ENCODE assay signal across 23 cellular contexts in the genomic region with DNA sequence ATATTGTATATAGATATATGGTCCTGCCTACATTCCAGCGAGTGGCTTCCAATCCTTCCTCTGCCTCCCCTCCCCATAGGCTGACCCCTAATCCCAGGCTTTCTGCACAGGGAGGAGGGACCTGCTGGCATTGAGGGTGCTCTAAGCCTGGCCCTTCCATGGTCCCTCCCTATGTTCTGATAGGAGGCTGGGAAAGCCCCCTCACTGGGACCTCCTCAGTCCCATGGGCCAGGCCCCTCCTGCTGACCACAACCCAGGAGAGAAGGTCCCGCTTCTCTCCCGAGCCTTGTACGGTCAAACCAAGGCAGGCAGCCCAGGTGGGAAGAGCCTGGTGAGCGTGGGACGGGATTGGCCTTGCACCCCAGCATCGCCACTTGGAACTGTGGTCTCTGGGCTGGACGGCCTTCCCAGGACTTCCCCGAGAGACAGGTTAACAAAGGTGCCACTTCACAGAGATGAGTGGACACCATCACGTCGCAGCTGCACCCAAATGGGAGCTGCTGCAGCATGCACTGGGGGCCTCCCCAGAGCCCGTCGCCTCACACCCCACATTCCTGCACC. TPM values are rescaled to one million over a fixed set of nuclear protein-coding genes. Genes with fewer than 3 reads are reported as not detected.
DNase-seq lines count a peak whose midpoint lies in the region; ATAC-seq and TF ChIP-seq lines count a peak whose summit lies in the region.
"Had no signal": no experiment of that assay in that cellular context is flagged by ENCODE, and none has a peak within 500 bp of the region (broad histone marks: within the 10 kb centered on the region; RNA-seq: fewer than 3 reads in every experiment).

No MANE protein-coding gene starts in this region.

- H3F3A ChIP-seq in PC-9 (ENCODE audit: insufficient read depth, low read depth): peaks cover 68% of the 10 kb centered on the region

- no TSS peak for BruUV-seq in PC-9 (replicated peaks; lab: Mats Ljungman, UMichigan)

- H3K4me1 ChIP-seq in HEK293 (ENCODE audit: control insufficient read depth, insufficient read depth, low read length) (peaks cover 3% of the 10 kb centered on the region; the same call in 1 of the 2 replicates), PC-9 (replicated peaks; ENCODE audit: insufficient read depth) (peaks cover 66% of the 10 kb centered on the region), esophagus (ENCODE audit: control insufficient read depth in 2 of 2, insufficient read depth in 2 of 2, low read length in 1 of 2) (peaks cover 15 to 32% of the 10 kb centered on the region in 2 donors)

- no peak overlapping the region for H3K27ac ChIP-seq in HEK293 (ENCODE audit: extremely low read depth, low read depth, low read length)
- H3K27ac ChIP-seq in PC-9: peak overlapping the region; percentile 100
- H3K27ac ChIP-seq in esophagus (ENCODE audit: low read depth in 2 of 2, low read length in 1 of 2): peak overlapping the region; percentile 96 to 97
- H3K27ac ChIP-seq in skin epidermis: peak overlapping the region in 16 of 21 experiments; percentile 4 to 90 (median 72)
- H3K27ac ChIP-seq: BLaER1 treated with 17β-estradiol and CSF1 and Interleukin-3, amounts not matched to agents 10 nM and 100 nM; HL-60; SK-N-MC had no signal

- ATAC-seq in GM21825 (IDR thresholded peaks at IDR 0.05; ENCODE audit: unreplicated experiment): no peak

- CTCF ChIA-PET in HEK293 (lab: Yijun Ruan, JAX): interaction anchor here (0.6 to 7.3 kb wide), 5 partner anchors 14 to 384 kb away, joined by 3 to 80 read pairs (median 5); a partner anchor contains a TSS
- CTCF ChIA-PET in PC-9 (lab: Charles Lee): no interaction called here

- intact Hi-C loops in PC-9 (cut with micrococcal nuclease; ENCODE audit: unreplicated experiment): no loop called here

- WGBS in esophagus, 2 donors: 57 to 62% methylated on average over 13 of the region's 13 CpGs

- peak overlapping the region; percentile 95 for H3K4me2 ChIP-seq in PC-9
- H3K4me2 ChIP-seq: BLaER1 treated with 17β-estradiol and CSF1 and Interleukin-3, amounts not matched to agents 10 nM and 100 nM had no signal

- H3K4me3 ChIP-seq in HEK293 (ENCODE audit: low read depth, low read length): no peak overlapping the region
- peak overlapping the region; percentile 76 for H3K4me3 ChIP-seq in PC-9
- H3K4me3 ChIP-seq in esophagus (ENCODE audit: low read depth in 1 of 2, low read length in 2 of 2): peak overlapping the region; percentile 36 to 51
- peak overlapping the region in 3 of 7 experiments; percentile 5 to 23 (median 13) for H3K4me3 ChIP-seq in skin epidermis
- H3K4me3 ChIP-seq: BLaER1 treated with 17β-estradiol and CSF1 and Interleukin-3, amounts not matched to agents 10 nM and 100 nM; HAP-1; SK-N-MC had no signal

- no peak overlapping the region for H2AFZ ChIP-seq in PC-9

- H3K9me3 ChIP-seq in HEK293 (ENCODE audit: control insufficient read depth, insufficient read depth, low read depth, low read length) (no peaks in the 10 kb centered on the region), PC-9 (ENCODE audit: insufficient read depth, low read depth) (no peaks in the 10 kb centered on the region), esophagus (ENCODE audit: control insufficient read depth in 2 of 2, insufficient read depth in 1 of 2, low read depth in 1 of 2, low read length in 1 of 2) (no peaks in the 10 kb centered on the region)
- H3K9me3 ChIP-seq: BLaER1 treated with 17β-estradiol and CSF1 and Interleukin-3, amounts not matched to agents 10 nM and 100 nM; HAP-1 had no signal

- no peaks in the 10 kb centered on the region for H3K9me2 ChIP-seq in PC-9 (ENCODE audit: insufficient read depth)

- H3K27me3 ChIP-seq in PC-9 (ENCODE audit: insufficient read depth, low read depth): no peaks in the 10 kb centered on the region
- no peaks in the 10 kb centered on the region for H3K27me3 ChIP-seq in esophagus (ENCODE audit: control insufficient read depth in 1 of 2, insufficient read depth in 2 of 2, low read length in 2 of 2)
- H3K27me3 ChIP-seq: BLaER1 treated with 17β-estradiol and CSF1 and Interleukin-3, amounts not matched to agents 10 nM and 100 nM had no signal

- no peaks in the 10 kb centered on the region for H3K36me3 ChIP-seq in HEK293 (ENCODE audit: control insufficient read depth in 2 of 2, insufficient read depth in 1 of 2, low read length in 2 of 2)
- H3K36me3 ChIP-seq in PC-9 (ENCODE audit: low read depth): no peaks in the 10 kb centered on the region; the same call in 1 of the 2 replicates
- H3K36me3 ChIP-seq in esophagus (ENCODE audit: control insufficient read depth in 2 of 2, insufficient read depth in 2 of 2, low read length in 1 of 2): peaks cover 0 to 3% of the 10 kb centered on the region in 2 donors
- H3K36me3 ChIP-seq: BLaER1 treated with 17β-estradiol and CSF1 and Interleukin-3, amounts not matched to agents 10 nM and 100 nM; HAP-1 had no signal

- peak in 1 of 2 experiments; percentile 47 for DNase-seq in PC-9
- DNase-seq in T-helper 1 cell: no peak
- no peak for DNase-seq in anterior cingulate cortex (lab: John Stamatoyannopoulos, UW)
- DNase-seq: AML-193; CD4-positive, alpha-beta T cell; DMS53; GOT3; NCI-H1105 treated with DMSO at 0.1 percent for 48 hours; NCI-H2029; NCI-H446; NCI-H524 treated with DMSO at 0.1 percent for 48 hours; NCI-H774; SHP77 treated with DMSO at 0.1 percent for 48 hours; SW 1271 had no signal

- POLR2A ChIA-PET in HEK293 (lab: Yijun Ruan, JAX) (no interaction called here), PC-9 (lab: Charles Lee; ENCODE audit: unreplicated experiment) (interaction anchor here (0.6 to 1.2 kb wide), 4 partner anchors 19 to 228 kb away, joined by 6 to 10 read pairs (median 7); no protein-coding TSS in a partner anchor)

- TF ChIP-seq CTCF in HEK293 (tag by site-specific recombination; IDR thresholded peaks at IDR 0.05) (no peak), PC-9 (conservative IDR thresholded peaks at IDR 0.05) (no peak)

- no peaks in the 10 kb centered on the region for H4K20me1 ChIP-seq in PC-9 (ENCODE audit: insufficient read depth)
- H4K20me1 ChIP-seq: BLaER1 treated with 17β-estradiol and CSF1 and Interleukin-3, amounts not matched to agents 10 nM and 100 nM had no signal

- peaks cover 27% of the 10 kb centered on the region for H3K79me2 ChIP-seq in PC-9 (ENCODE audit: low read depth)

TF ChIP-seq in HEK293, 187 proteins besides CTCF, POLR2A, EP300 and RAD21:
- TF ChIP-seq ZNF350 (tag by site-specific recombination; IDR thresholded peaks at IDR 0.05) (no peak), ZBTB48 (tag by site-specific recombination; IDR thresholded peaks at IDR 0.05) (no peak), ZNF571 (tag by site-specific recombination; IDR thresholded peaks at IDR 0.05) (no peak), ZNF792 (tag by site-specific recombination; IDR thresholded peaks at IDR 0.05) (no peak), ZNF341 (tag by site-specific recombination; IDR thresholded peaks at IDR 0.05; ENCODE audit: low read depth) (peak; percentile 59), ZNF292 (tag by site-specific recombination; IDR thresholded peaks at IDR 0.05; ENCODE audit: borderline replicate concordance, low read depth) (no peak)

RNA-seq across cellular contexts. Expression of a gene that starts 0.9 kb away (rescaled TPM):
- 1,620 and 1,906 TPM in 2 replicates for total RNA-seq in PC-9 (2021)
- 100 to 1,000 TPM; 202 to 673 TPM for polyA plus RNA-seq in esophagus
- total RNA-seq: CD4-positive, alpha-beta T cell; RPMI7951 had no signal

RNA-seq across cellular contexts. Expression of a gene that starts 30.9 kb away (rescaled TPM):
- 38.9 and 42.6 TPM in 2 replicates for total RNA-seq in PC-9 (2021)
- polyA plus RNA-seq in esophagus: 1 to 10 TPM; 1.1 to 2.7 TPM
- total RNA-seq: CD4-positive, alpha-beta T cell; RPMI7951 had no signal
